13 cellular contexts compared by ENCODE assay signal in genomic region chr3:193710286-193711164, GRCh38.
"Had no signal": no experiment of that assay in that cellular context is flagged by ENCODE, and none has a peak within 500 bp of the region (broad histone marks: within the 10 kb centered on the region; RNA-seq: fewer than 3 reads in every experiment).

No MANE protein-coding gene starts in this region.

- H3K9me3 ChIP-seq: thyroid gland had no signal

- H3K4me1 Mint-ChIP-seq: central memory CD8-positive, alpha-beta T cell; stimulated activated effector memory CD8-positive, alpha-beta T cell treated with anti-CD3 and anti-CD28 coated beads, Interleukin-12 subunit alpha, Interleukin-12 subunit beta, amount 100 ng/mL, for 72 hours had no signal

- H3K27ac ChIP-seq: adrenal gland, right atrium auricular region, thyroid gland had no signal

- H3K36me3 ChIP-seq: adrenal gland, right atrium auricular region, thyroid gland had no signal

- DNase-seq: activated B cell treated with CpG ODN at 0.5 μM for 24 hours; activated CD4-positive, alpha-beta T cell treated with anti-CD3 and anti-CD28 coated beads, Interleukin-2, amount 10 ng/mL, durations not matched to agents 24 days and 14 days; activated naive CD4-positive, alpha-beta T cell treated with anti-CD3 and anti-CD28 coated beads for 36 hours; adrenal gland; effector memory CD8-positive, alpha-beta T cell; erythroblast; midbrain; T-helper 1 cell; thyroid gland had no signal

- H3K27me3 Mint-ChIP-seq: activated B cell treated with CpG ODN at 0.5 μM for 24 hours; activated CD4-positive, alpha-beta T cell treated with anti-CD3 and anti-CD28 coated beads, Interleukin-2, amount 10 ng/mL, durations not matched to agents 24 days and 14 days; central memory CD8-positive, alpha-beta T cell; effector memory CD8-positive, alpha-beta T cell had no signal

- H3K27ac Mint-ChIP-seq: activated B cell treated with CpG ODN at 0.5 μM for 24 hours; activated CD4-positive, alpha-beta T cell treated with anti-CD3 and anti-CD28 coated beads, Interleukin-2, amount 10 ng/mL, durations not matched to agents 24 days and 14 days; activated naive CD4-positive, alpha-beta T cell treated with anti-CD3 and anti-CD28 coated beads for 36 hours; effector memory CD8-positive, alpha-beta T cell; stimulated activated effector memory CD8-positive, alpha-beta T cell treated with anti-CD3 and anti-CD28 coated beads, Interleukin-12 subunit alpha, Interleukin-12 subunit beta, amount 100 ng/mL, for 72 hours had no signal

- H3K4me3 ChIP-seq: adrenal gland, right atrium auricular region, smooth muscle cell, thyroid gland had no signal

- H3K4me1 ChIP-seq: adrenal gland, right atrium auricular region, thyroid gland had no signal

- H3K27me3 ChIP-seq: adrenal gland, right atrium auricular region, thyroid gland had no signal

- ATAC-seq: effector memory CD8-positive, alpha-beta T cell had no signal

- H3K4me3 Mint-ChIP-seq: activated B cell treated with CpG ODN at 0.5 μM for 24 hours; activated CD4-positive, alpha-beta T cell treated with anti-CD3 and anti-CD28 coated beads, Interleukin-2, amount 10 ng/mL, durations not matched to agents 24 days and 14 days; activated naive CD4-positive, alpha-beta T cell treated with anti-CD3 and anti-CD28 coated beads for 36 hours; central memory CD8-positive, alpha-beta T cell; effector memory CD8-positive, alpha-beta T cell; stimulated activated effector memory CD8-positive, alpha-beta T cell treated with anti-CD3 and anti-CD28 coated beads, Interleukin-12 subunit alpha, Interleukin-12 subunit beta, amount 100 ng/mL, for 72 hours had no signal
